In the genomic region with DNA sequence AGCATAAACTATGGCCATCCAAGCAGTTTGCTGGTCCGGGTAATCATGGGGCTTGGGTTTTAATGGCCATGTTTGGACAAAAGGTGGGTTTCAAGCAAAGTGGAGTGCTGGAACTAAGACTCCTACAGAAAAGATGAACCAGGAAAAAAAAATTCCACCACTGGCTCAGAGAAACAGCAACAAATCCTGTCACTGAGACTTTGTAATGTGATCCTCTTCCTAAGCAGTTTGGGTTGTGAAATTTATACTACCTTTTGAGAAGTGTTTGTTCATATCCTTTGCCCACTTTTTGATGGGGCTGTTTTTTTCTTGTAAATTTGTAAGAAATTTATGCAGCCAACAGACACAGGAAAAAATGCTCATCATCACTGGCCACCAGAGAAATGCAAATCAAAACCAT, we compare ENCODE assay signal across 23 cellular contexts. TPM values are rescaled to one million over a fixed set of nuclear protein-coding genes. Genes with fewer than 3 reads are reported as not detected.
DNase-seq lines count a peak whose midpoint lies in the region; ATAC-seq and TF ChIP-seq lines count a peak whose summit lies in the region.
"Had no signal": no experiment of that assay in that cellular context is flagged by ENCODE, and none has a peak within 500 bp of the region (broad histone marks: within the 10 kb centered on the region; RNA-seq: fewer than 3 reads in every experiment).

No MANE protein-coding gene starts in this region.

- no peaks in the 10 kb centered on the region for H3F3A ChIP-seq in PC-3 (ENCODE audit: low read length, unreplicated experiment)

- H3K9me3 Mint-ChIP-seq in natural killer cell treated with Interleukin-12 subunit alpha and Interleukin-12 subunit beta and Interleukin-15 and Interleukin-18, amount 100 ng/mL, for 72 hours, result no peaks in the 10 kb centered on the region
- no peaks in the 10 kb centered on the region for H3K9me3 Mint-ChIP-seq in natural killer cell

- H3K27me3 ChIP-seq in PC-3 (ENCODE audit: low read length) (no peaks in the 10 kb centered on the region), A673 (replicated peaks; ENCODE audit: insufficient read depth, low read depth, low read length, poor library complexity) (no peaks in the 10 kb centered on the region)
- H3K27me3 ChIP-seq: SJCRH30 had no signal

- BruUV-seq in PC-3 (replicated peaks; lab: Mats Ljungman, UMichigan) (no TSS peak), A673 (replicated peaks; lab: Mats Ljungman, UMichigan) (no TSS peak)

- no peak for DNase-seq in natural killer cell treated with Interleukin-12 subunit alpha and Interleukin-12 subunit beta and Interleukin-15 and Interleukin-18, amount 100 ng/mL, for 72 hours (ENCODE audit: low spot score)
- DNase-seq in natural killer cell, result no peak
- DNase-seq in PC-3, result peak; percentile 24
- peak; percentile 42 for DNase-seq in iris pigment epithelial cell (ENCODE audit: low read depth)
- no peak for DNase-seq in A172 (ENCODE audit: low spot score)
- DNase-seq in A673 (ENCODE audit: low spot score), result no peak
- DNase-seq: Calu3, DMS79 treated with DMSO at 0.1 percent for 48 hours, GM23248, H7, NCI-H1105 treated with DMSO at 0.1 percent for 48 hours, NCI-H146, NCI-H1930, NCI-H2107, NCI-H524, NCI-H748 treated with DMSO at 0.1 percent for 48 hours, PC-9, SJCRH30 had no signal

- H3K4me3 ChIP-seq in PC-3 (ENCODE audit: low read length) (no peak overlapping the region), A673 (ENCODE audit: low read depth, low read length, poor library complexity, severe bottlenecking) (no peak overlapping the region)
- H3K4me3 ChIP-seq: A549, GM23248, PC-9, SJCRH30 had no signal

- H3K9me2 ChIP-seq in PC-3 (replicated peaks; ENCODE audit: low read length), result no peaks in the 10 kb centered on the region

- H3K9me3 ChIP-seq in PC-3 (ENCODE audit: low read length), result no peaks in the 10 kb centered on the region
- no peaks in the 10 kb centered on the region for H3K9me3 ChIP-seq in A673 (ENCODE audit: low read depth, low read length, poor library complexity, severe bottlenecking)
- H3K9me3 ChIP-seq: A549, SJCRH30 had no signal

- POLR2A ChIA-PET in PC-3 (lab: Charles Lee; ENCODE audit: unreplicated experiment) (no interaction called here), A673 (lab: Charles Lee; ENCODE audit: low non-redundant PET) (no interaction called here)

- peak overlapping the region; percentile 43 for H3K4me3 Mint-ChIP-seq in natural killer cell treated with Interleukin-12 subunit alpha and Interleukin-12 subunit beta and Interleukin-15 and Interleukin-18, amount 100 ng/mL, for 72 hours
- H3K4me3 Mint-ChIP-seq in natural killer cell, result no peak overlapping the region

- H3K4me1 ChIP-seq in PC-3 (ENCODE audit: insufficient read depth, low read length) (peaks cover 28% of the 10 kb centered on the region), A673 (ENCODE audit: insufficient read depth, low read length, poor library complexity, severe bottlenecking) (no peaks in the 10 kb centered on the region)

- CTCF ChIA-PET in PC-3 (lab: Charles Lee) (no interaction called here), A673 (lab: Charles Lee) (no interaction called here)

- H3K27ac Mint-ChIP-seq in natural killer cell treated with Interleukin-12 subunit alpha and Interleukin-12 subunit beta and Interleukin-15 and Interleukin-18, amount 100 ng/mL, for 72 hours, result peak overlapping the region; percentile 57 to 69
- H3K27ac Mint-ChIP-seq in natural killer cell, result no peak overlapping the region

- no peak overlapping the region for H3K4me2 ChIP-seq in PC-3 (ENCODE audit: low read length)
- H3K4me2 ChIP-seq: A549, KMS-11, PC-9 had no signal

- H4K20me1 ChIP-seq in PC-3 (ENCODE audit: low read length), result no peaks in the 10 kb centered on the region

- no peaks in the 10 kb centered on the region for H3K36me3 ChIP-seq in PC-3 (ENCODE audit: low read depth, low read length)
- H3K36me3 ChIP-seq in A673 (ENCODE audit: insufficient read depth, low read length, poor library complexity, severe bottlenecking), result no peaks in the 10 kb centered on the region
- H3K36me3 ChIP-seq: SJCRH30 had no signal

- H3K79me2 ChIP-seq in PC-3 (ENCODE audit: low read length), result no peaks in the 10 kb centered on the region

- peaks cover 0 to 2% of the 10 kb centered on the region in 2 donors for H3K27me3 Mint-ChIP-seq in natural killer cell treated with Interleukin-12 subunit alpha and Interleukin-12 subunit beta and Interleukin-15 and Interleukin-18, amount 100 ng/mL, for 72 hours
- H3K27me3 Mint-ChIP-seq in natural killer cell (ENCODE audit: low read depth in 2 of 2), result peaks cover 0 to 4% of the 10 kb centered on the region in 2 donors

- H3K9ac ChIP-seq in PC-3 (ENCODE audit: low read length), result no peak overlapping the region
- H3K9ac ChIP-seq: GM23248, KMS-11 had no signal

- TF ChIP-seq CTCF in natural killer cell (IDR thresholded peaks at IDR 0.05), result no peak
- no peak for TF ChIP-seq CTCF in PC-3 (conservative IDR thresholded peaks at IDR 0.05; ENCODE audit: low read depth, low read length)
- no peak for TF ChIP-seq CTCF in A673 (conservative IDR thresholded peaks at IDR 0.05; ENCODE audit: low read depth, low read length)

- H3K27ac ChIP-seq in PC-3 (ENCODE audit: low read length) (no peak overlapping the region), A673 (ENCODE audit: low read depth, low read length, poor library complexity, severe bottlenecking) (no peak overlapping the region)
- H3K27ac ChIP-seq: GM23248, KMS-11, PC-9, SJCRH30 had no signal

- H2AFZ ChIP-seq in PC-3 (ENCODE audit: low read length), result no peak overlapping the region
- H2AFZ ChIP-seq: GM23248, PC-9 had no signal

- ATAC-seq in natural killer cell treated with Interleukin-12 subunit alpha and Interleukin-12 subunit beta and Interleukin-15 and Interleukin-18, amount 100 ng/mL, for 72 hours, result no peak
- no peak for ATAC-seq in natural killer cell
- ATAC-seq in PC-3, result no peak
- ATAC-seq in HG03196 (IDR thresholded peaks at IDR 0.05; ENCODE audit: unreplicated experiment), result no peak
- ATAC-seq: A549, Right ventricle myocardium inferior, SK-N-SH treated with all-trans-retinoic acid at 6 μM for 48 hours had no signal

- no peaks in the 10 kb centered on the region for H3K36me3 Mint-ChIP-seq in natural killer cell treated with Interleukin-12 subunit alpha and Interleukin-12 subunit beta and Interleukin-15 and Interleukin-18, amount 100 ng/mL, for 72 hours
- H3K36me3 Mint-ChIP-seq in natural killer cell, result no peaks in the 10 kb centered on the region

- intact Hi-C loops in natural killer cell (cut with micrococcal nuclease), result no loop called here
- intact Hi-C loops in PC-3 (cut with micrococcal nuclease), result no loop called here
- intact Hi-C loops in A673 (cut with micrococcal nuclease; ENCODE audit: unreplicated experiment), result no loop called here

- peaks cover 16 to 25% of the 10 kb centered on the region in 2 donors for H3K4me1 Mint-ChIP-seq in natural killer cell treated with Interleukin-12 subunit alpha and Interleukin-12 subunit beta and Interleukin-15 and Interleukin-18, amount 100 ng/mL, for 72 hours (ENCODE audit: low read depth in 2 of 2)
- peaks cover 0 to 6% of the 10 kb centered on the region in 2 donors for H3K4me1 Mint-ChIP-seq in natural killer cell

RNA-seq across cellular contexts. Expression of a gene that starts 40.2 kb away (rescaled TPM):
- total RNA-seq in natural killer cell treated with Interleukin-12 subunit alpha and Interleukin-12 subunit beta and Interleukin-15 and Interleukin-18, amount 100 ng/mL, for 72 hours, result 10 to 100 TPM; 58.3 to 77.6 TPM
- total RNA-seq in natural killer cell (10 to 100 TPM; 21.5 to 28.5 (median 27.3) TPM), PC-3 (2014; rRNA removed) (95.7 and 110 TPM in 2 replicates), A673 (2021) (55.4 and 68.1 TPM in 2 replicates)
- total RNA-seq in A172 (2014; rRNA removed; shearing (Covaris generic)), result 228 and 237 TPM in 2 replicates

Comparison
In these comparisons a context has a peak if more than half of its experiments do, and no peak if none do; other contexts are left out.
1. H3K27ac Mint-ChIP-seq: peak in natural killer cell treated with Interleukin-12 subunit alpha and Interleukin-12 subunit beta and Interleukin-15 and Interleukin-18, amount 100 ng/mL, for 72 hours (2 of 2); none in natural killer cell (0 of 2).
2. DNase-seq: peak in PC-3 (single experiment) and iris pigment epithelial cell (single experiment); none in natural killer cell treated with Interleukin-12 subunit alpha and Interleukin-12 subunit beta and Interleukin-15 and Interleukin-18, amount 100 ng/mL, for 72 hours (single experiment), natural killer cell (single experiment), A172 (single experiment) and A673 (single experiment).